Comparison of ENCODE assay signal across 27 cellular contexts in the genomic region with DNA sequence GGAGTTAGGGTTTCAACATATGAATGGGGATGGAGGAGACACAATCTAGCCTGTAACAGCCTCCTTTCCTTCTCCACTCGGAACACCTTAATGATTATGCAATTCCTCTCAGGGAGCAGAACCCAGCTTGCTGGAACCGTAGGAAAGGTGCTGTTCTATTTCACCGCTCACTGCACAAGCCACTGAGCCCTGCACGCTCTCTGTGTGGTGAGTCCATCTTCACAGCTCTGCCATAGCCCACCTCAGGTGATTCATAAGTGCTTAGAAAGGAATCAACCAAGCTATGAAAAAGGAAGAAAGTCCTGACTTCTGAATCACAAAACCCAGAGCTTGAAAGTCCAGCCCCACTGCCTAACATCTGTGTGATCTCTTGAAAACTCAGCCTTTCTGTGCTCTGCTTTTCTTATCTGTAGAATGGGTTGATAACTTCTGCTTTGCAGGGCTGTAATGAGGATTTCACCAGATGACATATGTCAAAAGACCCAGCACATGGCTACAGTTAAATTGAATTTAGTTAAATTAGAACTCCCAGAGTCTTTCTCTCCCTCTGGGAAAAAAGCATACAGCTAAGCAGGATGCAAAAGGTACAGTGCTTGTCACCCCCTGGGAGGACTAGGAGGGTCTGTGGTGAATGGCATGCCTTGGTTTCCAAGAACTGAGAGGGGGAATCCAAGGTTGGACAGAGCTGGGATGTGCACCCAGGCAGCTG.
"Had no signal": no experiment of that assay in that cellular context is flagged by ENCODE, and none has a peak within 500 bp of the region (broad histone marks: within the 10 kb centered on the region; RNA-seq: fewer than 3 reads in every experiment).

No MANE protein-coding gene starts in this region.

- H3K27me3 Mint-ChIP-seq: activated CD4-positive, alpha-beta T cell treated with anti-CD3 and anti-CD28 coated beads, Interleukin-2, amount 10 ng/mL, durations not matched to agents 24 days and 14 days had no signal

- H3K4me1 Mint-ChIP-seq: activated CD4-positive, alpha-beta T cell treated with anti-CD3 and anti-CD28 coated beads, Interleukin-2, amount 10 ng/mL, durations not matched to agents 24 days and 14 days; activated naive CD4-positive, alpha-beta T cell treated with anti-CD3 and anti-CD28 coated beads, Interleukin-2, amount 50 U/mL, for 24 hours; activated naive CD8-positive, alpha-beta T cell treated with anti-CD3 and anti-CD28 coated beads, Interleukin-2, amount 10 ng/mL, durations not matched to agents 7 days and 5 days had no signal

- H3K9me3 Mint-ChIP-seq: activated CD4-positive, alpha-beta T cell treated with anti-CD3 and anti-CD28 coated beads, Interleukin-2, amount 10 ng/mL, durations not matched to agents 24 days and 14 days; activated CD8-positive, alpha-beta T cell treated with anti-CD3 and anti-CD28 coated beads for 36 hours; activated naive CD4-positive, alpha-beta T cell treated with anti-CD3 and anti-CD28 coated beads, Interleukin-2, amount 50 U/mL, for 24 hours; activated naive CD8-positive, alpha-beta T cell treated with anti-CD3 and anti-CD28 coated beads, Interleukin-2, amount 10 ng/mL, durations not matched to agents 7 days and 5 days; activated T-helper 2 cell treated with anti-CD3 and anti-CD28 coated beads, Interferon-gamma antibody, Interleukin-2, Interleukin-4, amounts not matched to agents 10 μg/mL and 5 μg/mL and 100 μg/mL, durations not matched to agents 14 hours and 24 hours and 36 hours; T-helper 1 cell treated with Interleukin-12 subunit alpha and Interleukin-12 subunit beta and Interleukin-4 antibody, amounts not matched to agents 30 μg/mL and 1 μg/mL, for 36 hours; T-helper 2 cell treated with Interferon-gamma antibody and Interleukin-4, amounts not matched to agents 5 μg/mL and 100 μg/mL, for 36 hours had no signal

- H3K4me3 Mint-ChIP-seq: activated CD4-positive, alpha-beta T cell treated with anti-CD3 and anti-CD28 coated beads, Interleukin-2, amount 10 ng/mL, durations not matched to agents 24 days and 14 days; activated CD8-positive, alpha-beta T cell treated with anti-CD3 and anti-CD28 coated beads for 36 hours; activated naive CD4-positive, alpha-beta T cell treated with anti-CD3 and anti-CD28 coated beads, Interleukin-2, amount 50 U/mL, for 24 hours; activated naive CD8-positive, alpha-beta T cell treated with anti-CD3 and anti-CD28 coated beads, Interleukin-2, amount 10 ng/mL, durations not matched to agents 7 days and 5 days; T-helper 1 cell treated with Interleukin-12 subunit alpha and Interleukin-12 subunit beta and Interleukin-4 antibody, amounts not matched to agents 30 μg/mL and 1 μg/mL, for 36 hours; T-helper 2 cell treated with Interferon-gamma antibody and Interleukin-4, amounts not matched to agents 5 μg/mL and 100 μg/mL, for 36 hours had no signal

- H3K4me1 ChIP-seq: adrenal gland, Peyer's patch had no signal

- ATAC-seq: activated CD8-positive, alpha-beta T cell treated with anti-CD3 and anti-CD28 coated beads for 36 hours; PC-3 had no signal

- H3K36me3 ChIP-seq: adrenal gland, cardiac muscle cell, MG63, Peyer's patch had no signal

- H3K27ac ChIP-seq: adrenal gland, cardiac muscle cell, Peyer's patch had no signal

- DNase-seq: activated CD4-positive, alpha-beta T cell treated with anti-CD3 and anti-CD28 coated beads, Interleukin-2, amount 10 ng/mL, durations not matched to agents 24 days and 14 days; activated CD4-positive, alpha-beta T cell treated with anti-CD3 and anti-CD28 coated beads, Interleukin-2, amount 50 U/mL, for 4 hours; activated CD8-positive, alpha-beta T cell treated with anti-CD3 and anti-CD28 coated beads for 36 hours; activated gamma-delta T cell; activated naive CD4-positive, alpha-beta T cell treated with Interleukin-2 at 50 U/mL for 16 hours; activated naive CD8-positive, alpha-beta T cell treated with anti-CD3 and anti-CD28 coated beads, Interleukin-2, amount 10 ng/mL, durations not matched to agents 7 days and 5 days; activated T-cell treated with anti-CD3 and anti-CD28 coated beads, Interleukin-2, amount 50 U/mL, for 1 hour; Kasumi-1; KG1; MG63; MV-4-11; NCI-H187; NCI-H2029 treated with DMSO at 0.1 percent for 48 hours; NCI-H2107; NCI-H510A; NCI-H748 treated with DMSO at 0.1 percent for 48 hours; NK-92 treated with Interleukin-12 subunit alpha and Interleukin-12 subunit beta, amount 100 ng/mL, for 24 hours; PC-3; Peyer's patch; RPMI8226; SIG-M5 had no signal

- H3K4me3 ChIP-seq: adrenal gland, cardiac muscle cell, MG63, Peyer's patch had no signal

- H3K9me3 ChIP-seq: adrenal gland, MG63, Peyer's patch had no signal

- H3K27ac Mint-ChIP-seq: activated CD4-positive, alpha-beta T cell treated with anti-CD3 and anti-CD28 coated beads, Interleukin-2, amount 10 ng/mL, durations not matched to agents 24 days and 14 days; activated CD8-positive, alpha-beta T cell treated with anti-CD3 and anti-CD28 coated beads for 36 hours; activated naive CD4-positive, alpha-beta T cell treated with anti-CD3 and anti-CD28 coated beads, Interleukin-2, amount 50 U/mL, for 24 hours; activated naive CD8-positive, alpha-beta T cell treated with anti-CD3 and anti-CD28 coated beads, Interleukin-2, amount 10 ng/mL, durations not matched to agents 7 days and 5 days; activated T-helper 2 cell treated with anti-CD3 and anti-CD28 coated beads, Interferon-gamma antibody, Interleukin-2, Interleukin-4, amounts not matched to agents 10 μg/mL and 5 μg/mL and 100 μg/mL, durations not matched to agents 14 hours and 24 hours and 36 hours; T-helper 1 cell treated with Interleukin-12 subunit alpha and Interleukin-12 subunit beta and Interleukin-4 antibody, amounts not matched to agents 30 μg/mL and 1 μg/mL, for 36 hours; T-helper 2 cell treated with Interferon-gamma antibody and Interleukin-4, amounts not matched to agents 5 μg/mL and 100 μg/mL, for 36 hours had no signal

- H3K36me3 Mint-ChIP-seq: activated naive CD4-positive, alpha-beta T cell treated with anti-CD3 and anti-CD28 coated beads, Interleukin-2, amount 50 U/mL, for 24 hours; activated naive CD8-positive, alpha-beta T cell treated with anti-CD3 and anti-CD28 coated beads, Interleukin-2, amount 10 ng/mL, durations not matched to agents 7 days and 5 days had no signal

- H3K27me3 ChIP-seq: adrenal gland, MG63, Peyer's patch had no signal
